8 cellular contexts compared by ENCODE assay signal in genomic region chr1:210400043-210400840, GRCh38.
DNase-seq lines count a peak whose midpoint lies in the region; ATAC-seq and TF ChIP-seq lines count a peak whose summit lies in the region.

No MANE protein-coding gene starts in this region.

- DNase-seq in ELR (ENCODE audit: low read depth) (peak; percentile 83), HT1080 (ENCODE audit: low read depth) (peak; percentile 74), OCI-M1 (lab: John Stamatoyannopoulos, UW) (peak; percentile 62), fibroblast of the aortic adventitia (ENCODE audit: low read depth) (peak; percentile 76), omental fat pad (ENCODE audit: low spot score) (no peak), OCI-M2 (lab: John Stamatoyannopoulos, UW; ENCODE audit: unreplicated experiment) (no peak)
- DNase-seq in activated T-cell treated with anti-CD3 and anti-CD28 coated beads, Interleukin-2, amount 50 U/mL, for 1 hour = peak; percentile 30

- TF ChIP-seq CTCF in fibroblast of the aortic adventitia (IDR thresholded peaks at IDR 0.05; ENCODE audit: insufficient read depth, low read length) (peak; percentile 88), omental fat pad (IDR thresholded peaks at IDR 0.05) (peak in 1 of 3 donors; percentile 19)

- peak; percentile 95 for ATAC-seq in GM21529 (IDR thresholded peaks at IDR 0.05; ENCODE audit: unreplicated experiment)
- peak; percentile 68 for ATAC-seq in omental fat pad (ENCODE audit: low FRiP score)

- H3K4me3 ChIP-seq in fibroblast of the aortic adventitia (ENCODE audit: low read depth, low read length) = no peak overlapping the region

Comparison
In these comparisons a context has a peak if more than half of its experiments do, and no peak if none do; other contexts are left out.
1. DNase-seq: peak in ELR (single experiment), HT1080 (single experiment), OCI-M1 (single experiment), activated T-cell treated with anti-CD3 and anti-CD28 coated beads, Interleukin-2, amount 50 U/mL, for 1 hour (single experiment) and fibroblast of the aortic adventitia (single experiment); none in omental fat pad (single experiment) and OCI-M2 (single experiment).